In genomic region chr7:150524018-150524417, GRCh38 we compare ENCODE assay signal across 30 cellular contexts. TPM values are rescaled to one million over a fixed set of nuclear protein-coding genes. Genes with fewer than 3 reads are reported as not detected.
A peak's percentile ranks its signal among the peaks of the same experiment; 100 is the strongest.
DNase-seq lines count a peak whose midpoint lies in the region; ATAC-seq and TF ChIP-seq lines count a peak whose summit lies in the region.
"Had no signal": no experiment of that assay in that cellular context is flagged by ENCODE, and none has a peak within 500 bp of the region (broad histone marks: within the 10 kb centered on the region; RNA-seq: fewer than 3 reads in every experiment).

No MANE protein-coding gene starts in this region.

- peaks cover 0 to 3% of the 10 kb centered on the region in 2 donors for H3K9me3 ChIP-seq in CD4-positive, alpha-beta memory T cell (ENCODE audit: control insufficient read depth in 1 of 2, low read length in 2 of 2)
- H3K9me3 ChIP-seq: adrenal gland had no signal

- H3K36me3 ChIP-seq in CD4-positive, alpha-beta memory T cell (ENCODE audit: insufficient read depth, low read length), result peaks cover 20% of the 10 kb centered on the region
- H3K36me3 ChIP-seq: adrenal gland, tibial nerve had no signal

- DNase-seq in activated CD8-positive, alpha-beta T cell treated with anti-CD3 and anti-CD28 coated beads for 36 hours, result peak; percentile 46
- no peak for DNase-seq in activated CD8-positive, alpha-beta T cell treated with anti-CD3 and anti-CD28 coated beads, Interleukin-2, amount 10 ng/mL, durations not matched to agents 7 days and 5 days
- DNase-seq in CD4-positive, alpha-beta memory T cell, result no peak
- DNase-seq in WTC11 (ENCODE audit: low spot score) (no peak), immature natural killer cell (no peak), kidney glomerular epithelial cell (lab: John Stamatoyannopoulos, UW) (no peak), GF-D8 (lab: John Stamatoyannopoulos, UW) (no peak)
- DNase-seq: activated B cell treated with CpG ODN at 0.5 μM for 24 hours, adrenal gland, cerebellar nuclear complex, dorsolateral prefrontal cortex, KG1, mesenchymal stem cell, MM.1S, NCI-H2029, NCI-H526, occipital lobe, psoas muscle, SHP77 had no signal

- H3K27ac Mint-ChIP-seq in activated CD8-positive, alpha-beta T cell treated with anti-CD3 and anti-CD28 coated beads for 36 hours, result peak overlapping the region; percentile 84
- no peak overlapping the region for H3K27ac Mint-ChIP-seq in activated CD8-positive, alpha-beta T cell treated with anti-CD3 and anti-CD28 coated beads, Interleukin-2, amount 10 ng/mL, durations not matched to agents 7 days and 5 days
- H3K27ac Mint-ChIP-seq in CD4-positive, alpha-beta memory T cell, result peak overlapping the region in 6 of 7 donors; percentile 23 to 81 (median 64)
- H3K27ac Mint-ChIP-seq in WTC11 (no peak overlapping the region), immature natural killer cell (peak overlapping the region in 5 of 6 donors; percentile 13 to 85 (median 42))
- H3K27ac Mint-ChIP-seq: activated B cell treated with CpG ODN at 0.5 μM for 24 hours, brain had no signal

- TF ChIP-seq CTCF in activated CD8-positive, alpha-beta T cell treated with anti-CD3 and anti-CD28 coated beads for 36 hours (IDR thresholded peaks at IDR 0.05), result no peak
- TF ChIP-seq CTCF in WTC11 (IDR thresholded peaks at IDR 0.05), result no peak

- H3K4me1 Mint-ChIP-seq in activated CD8-positive, alpha-beta T cell treated with anti-CD3 and anti-CD28 coated beads for 36 hours (ENCODE audit: low read depth), result peaks cover 63% of the 10 kb centered on the region
- H3K4me1 Mint-ChIP-seq in activated CD8-positive, alpha-beta T cell treated with anti-CD3 and anti-CD28 coated beads, Interleukin-2, amount 10 ng/mL, durations not matched to agents 7 days and 5 days (ENCODE audit: low read depth), result peaks cover 42% of the 10 kb centered on the region
- H3K4me1 Mint-ChIP-seq in CD4-positive, alpha-beta memory T cell, result peaks cover 35 to 70% (median 46%) of the 10 kb centered on the region in 4 donors
- H3K4me1 Mint-ChIP-seq in WTC11 (peaks cover 39% of the 10 kb centered on the region), immature natural killer cell (peaks cover 32 to 81% of the 10 kb centered on the region in 2 donors)
- H3K4me1 Mint-ChIP-seq: activated B cell treated with CpG ODN at 0.5 μM for 24 hours, brain had no signal

- H3K4me3 ChIP-seq in CD4-positive, alpha-beta memory T cell (ENCODE audit: low read length in 2 of 2), result no peak overlapping the region
- H3K4me3 ChIP-seq: adrenal gland, dorsolateral prefrontal cortex, gastroesophageal sphincter, hepatocyte, psoas muscle, tibial nerve had no signal

- no peak overlapping the region for H3K4me3 Mint-ChIP-seq in activated CD8-positive, alpha-beta T cell treated with anti-CD3 and anti-CD28 coated beads for 36 hours
- no peak overlapping the region for H3K4me3 Mint-ChIP-seq in activated CD8-positive, alpha-beta T cell treated with anti-CD3 and anti-CD28 coated beads, Interleukin-2, amount 10 ng/mL, durations not matched to agents 7 days and 5 days
- H3K4me3 Mint-ChIP-seq in CD4-positive, alpha-beta memory T cell, result peak overlapping the region in 6 of 8 donors; percentile 14 to 64 (median 22)
- H3K4me3 Mint-ChIP-seq in WTC11 (no peak overlapping the region), immature natural killer cell (no peak overlapping the region)
- H3K4me3 Mint-ChIP-seq: activated B cell treated with CpG ODN at 0.5 μM for 24 hours, brain had no signal

- CTCF ChIA-PET in activated CD8-positive, alpha-beta T cell treated with anti-CD3 and anti-CD28 coated beads for 36 hours (lab: Charles Lee), result interaction anchor here (1.0 kb wide), 1 partner anchor 10 kb away, joined by 3 read pairs; no protein-coding TSS in a partner anchor
- CTCF ChIA-PET in activated CD8-positive, alpha-beta T cell treated with anti-CD3 and anti-CD28 coated beads, Interleukin-2, amount 10 ng/mL, durations not matched to agents 7 days and 5 days (lab: Charles Lee), result no interaction called here
- CTCF ChIA-PET in CD4-positive, alpha-beta memory T cell (lab: Charles Lee; ENCODE audit: partially characterized antibody), result interaction anchor here (2.1 kb wide), 1 partner anchor 45 kb away, joined by 6 read pairs; no protein-coding TSS in a partner anchor
- CTCF ChIA-PET in WTC11 (lab: Charles Lee), result no interaction called here

- peaks cover 33% of the 10 kb centered on the region for H3K9me3 Mint-ChIP-seq in activated CD8-positive, alpha-beta T cell treated with anti-CD3 and anti-CD28 coated beads for 36 hours
- H3K9me3 Mint-ChIP-seq in activated CD8-positive, alpha-beta T cell treated with anti-CD3 and anti-CD28 coated beads, Interleukin-2, amount 10 ng/mL, durations not matched to agents 7 days and 5 days (ENCODE audit: insufficient read depth), result peaks cover 28% of the 10 kb centered on the region
- peaks cover 6 to 76% (median 66%) of the 10 kb centered on the region in 8 donors for H3K9me3 Mint-ChIP-seq in CD4-positive, alpha-beta memory T cell
- peaks cover 32% of the 10 kb centered on the region for H3K9me3 Mint-ChIP-seq in WTC11
- peaks cover 28 to 81% (median 74%) of the 10 kb centered on the region in 6 donors for H3K9me3 Mint-ChIP-seq in immature natural killer cell

- H3K27me3 ChIP-seq in CD4-positive, alpha-beta memory T cell (ENCODE audit: insufficient read depth, low read length), result no peaks in the 10 kb centered on the region
- H3K27me3 ChIP-seq: adrenal gland, dorsolateral prefrontal cortex, gastroesophageal sphincter, hepatocyte, tibial nerve had no signal

- intact Hi-C loops in activated CD8-positive, alpha-beta T cell treated with anti-CD3 and anti-CD28 coated beads for 36 hours (cut with micrococcal nuclease), result no loop called here
- intact Hi-C loops in CD4-positive, alpha-beta memory T cell (cut with micrococcal nuclease), result no loop called here

- no peaks in the 10 kb centered on the region for H3K27me3 Mint-ChIP-seq in activated CD8-positive, alpha-beta T cell treated with anti-CD3 and anti-CD28 coated beads for 36 hours
- H3K27me3 Mint-ChIP-seq in activated CD8-positive, alpha-beta T cell treated with anti-CD3 and anti-CD28 coated beads, Interleukin-2, amount 10 ng/mL, durations not matched to agents 7 days and 5 days (ENCODE audit: low read depth), result no peaks in the 10 kb centered on the region
- H3K27me3 Mint-ChIP-seq in CD4-positive, alpha-beta memory T cell, result no peaks in the 10 kb centered on the region
- H3K27me3 Mint-ChIP-seq in WTC11 (ENCODE audit: low read depth) (peaks cover 3% of the 10 kb centered on the region), immature natural killer cell (ENCODE audit: low read depth in 3 of 3) (peaks cover 4 to 7% (median 6%) of the 10 kb centered on the region in 3 donors)

- H3K27ac ChIP-seq in CD4-positive, alpha-beta memory T cell (ENCODE audit: low read depth, low read length), result no peak overlapping the region
- H3K27ac ChIP-seq: adrenal gland, dorsolateral prefrontal cortex, gastroesophageal sphincter, hepatocyte, psoas muscle, tibial nerve had no signal

- peaks cover 64% of the 10 kb centered on the region for H3K36me3 Mint-ChIP-seq in activated CD8-positive, alpha-beta T cell treated with anti-CD3 and anti-CD28 coated beads for 36 hours (ENCODE audit: low read depth)
- peaks cover 77% of the 10 kb centered on the region for H3K36me3 Mint-ChIP-seq in activated CD8-positive, alpha-beta T cell treated with anti-CD3 and anti-CD28 coated beads, Interleukin-2, amount 10 ng/mL, durations not matched to agents 7 days and 5 days (ENCODE audit: low read depth)
- peaks cover 67 to 72% of the 10 kb centered on the region in 2 donors for H3K36me3 Mint-ChIP-seq in CD4-positive, alpha-beta memory T cell
- H3K36me3 Mint-ChIP-seq in WTC11 (peaks cover 10% of the 10 kb centered on the region), immature natural killer cell (peaks cover 63 to 87% (median 84%) of the 10 kb centered on the region in 3 donors)
- H3K36me3 Mint-ChIP-seq: brain had no signal

- POLR2A ChIA-PET in activated CD8-positive, alpha-beta T cell treated with anti-CD3 and anti-CD28 coated beads for 36 hours (lab: Charles Lee), result interaction anchor here (1.0 kb wide), 1 partner anchor 18 kb away, joined by 3 read pairs; no protein-coding TSS in a partner anchor
- POLR2A ChIA-PET in activated CD8-positive, alpha-beta T cell treated with anti-CD3 and anti-CD28 coated beads, Interleukin-2, amount 10 ng/mL, durations not matched to agents 7 days and 5 days (lab: Charles Lee), result interaction anchor here (1.2 kb wide), 1 partner anchor 41 kb away, joined by 5 read pairs; no protein-coding TSS in a partner anchor
- POLR2A ChIA-PET in CD4-positive, alpha-beta memory T cell (lab: Charles Lee; ENCODE audit: partially characterized antibody), result interaction anchor here (0.8 to 33.6 kb wide), 21 partner anchors 9 to 232 kb away, joined by 3 to 777 read pairs (median 5); partner anchors contain the start of genes GIMAP1, GIMAP2, GIMAP4 and GIMAP5
- POLR2A ChIA-PET in WTC11 (lab: Charles Lee), result no interaction called here

- peaks cover 28% of the 10 kb centered on the region for H3K4me1 ChIP-seq in CD4-positive, alpha-beta memory T cell (ENCODE audit: insufficient read depth, low read length)
- H3K4me1 ChIP-seq: adrenal gland, gastroesophageal sphincter, psoas muscle, tibial nerve had no signal

- peak; percentile 75 for ATAC-seq in activated CD8-positive, alpha-beta T cell treated with anti-CD3 and anti-CD28 coated beads for 36 hours
- ATAC-seq in activated CD8-positive, alpha-beta T cell treated with anti-CD3 and anti-CD28 coated beads, Interleukin-2, amount 10 ng/mL, durations not matched to agents 7 days and 5 days, result no peak
- peak; percentile 59 for ATAC-seq in WTC11
- ATAC-seq in GM18517 (IDR thresholded peaks at IDR 0.05; ENCODE audit: unreplicated experiment), result no peak
- ATAC-seq: gastroesophageal sphincter, HCT116, left lobe of liver, Panc1, psoas muscle had no signal

TF ChIP-seq in WTC11, 78 proteins besides CTCF, POLR2A, EP300 and RAD21 (continues in another document):
- TF ChIP-seq PRRX2 (CRISPR knock-in tag; IDR thresholded peaks at IDR 0.05), result no peak
- TF ChIP-seq NR3C1 (CRISPR knock-in tag; conservative IDR thresholded peaks at IDR 0.05; ENCODE audit: low read depth), result no peak

RNA-seq across cellular contexts. Expression of gene GIMAP7, which starts 9.3 kb away (rescaled TPM):
- total RNA-seq in activated CD8-positive, alpha-beta T cell treated with anti-CD3 and anti-CD28 coated beads for 36 hours, result 10 to 100 TPM; 29.0 to 29.5 TPM
- 100 to 1,000 TPM; 134 TPM for total RNA-seq in activated CD8-positive, alpha-beta T cell treated with anti-CD3 and anti-CD28 coated beads, Interleukin-2, amount 10 ng/mL, durations not matched to agents 7 days and 5 days
- 100 to 1,000 TPM; 464 to 476 TPM for total RNA-seq in CD4-positive, alpha-beta memory T cell
- polyA plus RNA-seq in CD4-positive, alpha-beta memory T cell, result 1,000 to 10,000 TPM in 1 of 2 donors, 100 to 1,000 TPM in 1; 557 to 1,096 TPM
- total RNA-seq in WTC11 (2021), result 0.37 to 0.48 TPM (median 0.37 TPM) in 3 replicates
- polyA plus RNA-seq in immature natural killer cell, result 100 to 1,000 TPM; 285 to 709 (median 555) TPM
- total RNA-seq: A673, activated B cell treated with CpG ODN at 0.5 μM for 24 hours, fibroblast of lung, myocyte had no signal
- polyA plus RNA-seq: fibroblast of lung had no signal

RNA-seq across cellular contexts. Expression of gene GIMAP4, which starts 43.2 kb away (rescaled TPM):
- 10 to 100 TPM; 88.3 to 97.8 TPM for total RNA-seq in activated CD8-positive, alpha-beta T cell treated with anti-CD3 and anti-CD28 coated beads for 36 hours
- 100 to 1,000 TPM; 174 to 186 TPM for total RNA-seq in activated CD8-positive, alpha-beta T cell treated with anti-CD3 and anti-CD28 coated beads, Interleukin-2, amount 10 ng/mL, durations not matched to agents 7 days and 5 days
- total RNA-seq in CD4-positive, alpha-beta memory T cell, result 100 to 1,000 TPM; 418 to 448 TPM
- 100 to 1,000 TPM; 449 to 613 TPM for polyA plus RNA-seq in CD4-positive, alpha-beta memory T cell
- total RNA-seq in WTC11 (2021), result 0.28 to 0.39 TPM (median 0.30 TPM) in 3 replicates
- polyA plus RNA-seq in immature natural killer cell, result 100 to 1,000 TPM; 158 to 420 (median 392) TPM
- total RNA-seq: A673, fibroblast of lung, myocyte had no signal
- polyA plus RNA-seq: fibroblast of lung, hepatocyte had no signal

Comparison
In these comparisons a context has a peak if more than half of its experiments do, and no peak if none do; other contexts are left out.
1. ATAC-seq: peak in activated CD8-positive, alpha-beta T cell treated with anti-CD3 and anti-CD28 coated beads for 36 hours (single experiment) and WTC11 (single experiment); none in activated CD8-positive, alpha-beta T cell treated with anti-CD3 and anti-CD28 coated beads, Interleukin-2, amount 10 ng/mL, durations not matched to agents 7 days and 5 days (single experiment) and GM18517 (single experiment).
2. H3K27ac Mint-ChIP-seq: peak in activated CD8-positive, alpha-beta T cell treated with anti-CD3 and anti-CD28 coated beads for 36 hours (single experiment), CD4-positive, alpha-beta memory T cell (6 of 7) and immature natural killer cell (5 of 6); none in activated CD8-positive, alpha-beta T cell treated with anti-CD3 and anti-CD28 coated beads, Interleukin-2, amount 10 ng/mL, durations not matched to agents 7 days and 5 days (single experiment) and WTC11 (single experiment).
3. CTCF ChIA-PET loops: an anchor here in activated CD8-positive, alpha-beta T cell treated with anti-CD3 and anti-CD28 coated beads for 36 hours (1.0 kb wide) and CD4-positive, alpha-beta memory T cell (2.1 kb wide); none called in activated CD8-positive, alpha-beta T cell treated with anti-CD3 and anti-CD28 coated beads, Interleukin-2, amount 10 ng/mL, durations not matched to agents 7 days and 5 days and WTC11.
4. H3K4me3 Mint-ChIP-seq: peak in CD4-positive, alpha-beta memory T cell (6 of 8); none in activated CD8-positive, alpha-beta T cell treated with anti-CD3 and anti-CD28 coated beads for 36 hours (single experiment), activated CD8-positive, alpha-beta T cell treated with anti-CD3 and anti-CD28 coated beads, Interleukin-2, amount 10 ng/mL, durations not matched to agents 7 days and 5 days (single experiment), WTC11 (single experiment) and immature natural killer cell (0 of 5).
5. RNA of gene GIMAP7, which starts 9.3 kb away (total RNA-seq): 464 to 476 TPM in CD4-positive, alpha-beta memory T cell, 134 TPM in activated CD8-positive, alpha-beta T cell treated with anti-CD3 and anti-CD28 coated beads, Interleukin-2, amount 10 ng/mL, durations not matched to agents 7 days and 5 days and 29.0 to 29.5 TPM in activated CD8-positive, alpha-beta T cell treated with anti-CD3 and anti-CD28 coated beads for 36 hours; 0.37 to 0.48 TPM in WTC11; every median in the first group is over 10 times any median in the second.
6. RNA of gene GIMAP4, which starts 43.2 kb away (total RNA-seq): 418 to 448 TPM in CD4-positive, alpha-beta memory T cell, 174 to 186 TPM in activated CD8-positive, alpha-beta T cell treated with anti-CD3 and anti-CD28 coated beads, Interleukin-2, amount 10 ng/mL, durations not matched to agents 7 days and 5 days and 88.3 to 97.8 TPM in activated CD8-positive, alpha-beta T cell treated with anti-CD3 and anti-CD28 coated beads for 36 hours; 0.28 to 0.39 TPM in WTC11; every median in the first group is over 10 times any median in the second.